21 cellular contexts compared by ENCODE assay signal in genomic region chr9:31032206-31032605, GRCh38.
"Had no signal": no experiment of that assay in that cellular context is flagged by ENCODE, and none has a peak within 500 bp of the region (broad histone marks: within the 10 kb centered on the region; RNA-seq: fewer than 3 reads in every experiment).

No MANE protein-coding gene starts in this region.

- H3K9me3 ChIP-seq: breast epithelium, colonic mucosa had no signal

- H3K36me3 ChIP-seq: breast epithelium, colonic mucosa had no signal

- H3K27me3 ChIP-seq: breast epithelium, colonic mucosa had no signal

- ATAC-seq: activated CD8-positive, alpha-beta memory T cell treated with anti-CD3 and anti-CD28 coated beads, Interleukin-2, amount 10 ng/mL, durations not matched to agents 7 days and 5 days; T-helper 17 cell had no signal

- H3K4me1 ChIP-seq: breast epithelium, colonic mucosa had no signal

- DNase-seq: activated B cell treated with CpG ODN at 0.5 μM for 24 hours; activated CD4-positive, alpha-beta T cell treated with anti-CD3 and anti-CD28 coated beads for 1 hour; activated CD4-positive, alpha-beta T cell treated with anti-CD3 and anti-CD28 coated beads, Interleukin-2, amount 10 ng/mL, durations not matched to agents 24 days and 14 days; activated CD4-positive, alpha-beta T cell treated with anti-CD3 and anti-CD28 coated beads, Interleukin-2, amount 50 U/mL, for 48 hours; activated CD8-positive, alpha-beta memory T cell treated with anti-CD3 and anti-CD28 coated beads, Interleukin-2, amount 10 ng/mL, durations not matched to agents 7 days and 5 days; activated effector memory CD4-positive, alpha-beta T cell treated with Interleukin-2 at 50 U/mL for 16 hours; activated naive CD4-positive, alpha-beta T cell; activated T-cell treated with anti-CD3 and anti-CD28 coated beads, Interleukin-2, amount 50 U/mL, for 24 hours; aorta; caudate nucleus; colonic mucosa; Kasumi-1; NCI-H1694; NCI-H2171 treated with DMSO at 0.1 percent for 48 hours; NCI-H226; NCI-H510A; NCI-H526 treated with DMSO at 0.1 percent for 48 hours; SIG-M5; T-helper 17 cell; T-helper 9 cell had no signal

- H3K27ac ChIP-seq: breast epithelium, colonic mucosa had no signal

- H3K4me3 ChIP-seq: breast epithelium, colonic mucosa had no signal
